8 cellular contexts compared by ENCODE assay signal in the genomic region with DNA sequence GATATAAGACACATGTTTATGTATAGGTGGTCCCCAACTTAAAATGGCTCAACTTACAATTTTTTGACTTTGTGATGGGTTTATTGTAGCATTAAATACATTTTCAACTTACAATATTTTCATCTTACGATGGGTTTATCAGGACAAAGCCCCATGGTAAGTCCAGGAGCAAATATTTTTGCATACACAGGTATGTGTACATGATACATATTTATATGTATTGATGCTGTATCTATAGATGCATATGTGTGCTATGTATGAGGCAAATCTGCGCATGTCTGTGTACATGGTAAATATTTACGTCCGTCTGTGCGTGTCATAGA. TPM values are rescaled to one million over a fixed set of nuclear protein-coding genes. Genes with fewer than 3 reads are reported as not detected.
DNase-seq lines count a peak whose midpoint lies in the region; ATAC-seq and TF ChIP-seq lines count a peak whose summit lies in the region.

No MANE protein-coding gene starts in this region.

- peaks cover 0 to 29% of the 10 kb centered on the region in 2 experiments; a peak in 1 of 3 replicates for H3K36me3 ChIP-seq in HEK293 (ENCODE audit: control insufficient read depth in 2 of 2, insufficient read depth in 1 of 2, low read length in 2 of 2)

- no peak for TF ChIP-seq CTCF in 22Rv1 (IDR thresholded peaks at IDR 0.05)
- no peak for TF ChIP-seq CTCF in HEK293 (tag by site-specific recombination; IDR thresholded peaks at IDR 0.05)
- no peak for TF ChIP-seq CTCF in MCF 10A (IDR thresholded peaks at IDR 0.05; ENCODE audit: unreplicated experiment)

- peaks cover 7% of the 10 kb centered on the region for H3K9me3 Mint-ChIP-seq in MCF 10A (ENCODE audit: unreplicated experiment)

- CTCF ChIA-PET in HEK293 (lab: Yijun Ruan, JAX) (interaction anchor here (0.6 kb wide), 1 partner anchor 295 kb away, joined by 3 read pairs; no protein-coding TSS in a partner anchor), MCF 10A (lab: Yijun Ruan, JAX) (interaction anchor here (0.6 kb wide), 3 partner anchors 31 to 1260 kb away, joined by 3 to 6 read pairs (median 4); no protein-coding TSS in a partner anchor)

- peaks cover 24% of the 10 kb centered on the region for H3K4me1 Mint-ChIP-seq in MCF 10A (ENCODE audit: insufficient read depth, unreplicated experiment)

- no peaks in the 10 kb centered on the region for H3K9me3 ChIP-seq in HEK293 (ENCODE audit: control insufficient read depth, insufficient read depth, low read depth, low read length)
- no peaks in the 10 kb centered on the region for H3K9me3 ChIP-seq in mononuclear cell (ENCODE audit: low read depth, low read length)

- peaks cover 5% of the 10 kb centered on the region for H3K4me1 ChIP-seq in HEK293 (ENCODE audit: control insufficient read depth, insufficient read depth, low read length)
- H3K4me1 ChIP-seq in mononuclear cell (ENCODE audit: insufficient read depth, low read length), result peaks cover 41% of the 10 kb centered on the region

- POLR2A ChIA-PET in HEK293 (lab: Yijun Ruan, JAX) (interaction anchor here (1.0 kb wide), 1 partner anchor 200 kb away, joined by 3 read pairs; no protein-coding TSS in a partner anchor), MCF 10A (lab: Yijun Ruan, JAX) (interaction anchor here (0.6 to 2.4 kb wide), 4 partner anchors 19 to 202 kb away, joined by 3 to 7 read pairs (median 5); a partner anchor contains a TSS)

- H3K27ac ChIP-seq in 22Rv1 (peak overlapping the region; percentile 99), HEK293 (ENCODE audit: extremely low read depth, low read depth, low read length) (peak overlapping the region; percentile 60)

- no peak for DNase-seq in MCF 10A (ENCODE audit: unreplicated experiment)
- DNase-seq in HT-29 (ENCODE audit: low spot score), result no peak
- DNase-seq in NCI-H146 (lab: John Stamatoyannopoulos, UW), result no peak

- ATAC-seq in GM21786 (IDR thresholded peaks at IDR 0.05; ENCODE audit: unreplicated experiment) (no peak), GM21526 (IDR thresholded peaks at IDR 0.05; ENCODE audit: low FRiP score, unreplicated experiment) (no peak)

- peak overlapping the region; percentile 82 for H3K4me3 Mint-ChIP-seq in MCF 10A (ENCODE audit: unreplicated experiment)

- no peaks in the 10 kb centered on the region for H3K27me3 ChIP-seq in mononuclear cell (ENCODE audit: insufficient read depth, low read length)

- H3K27me3 Mint-ChIP-seq in MCF 10A (ENCODE audit: insufficient read depth, unreplicated experiment), result no peaks in the 10 kb centered on the region

- H3K4me3 ChIP-seq in HEK293 (ENCODE audit: low read depth, low read length) (peak overlapping the region; percentile 58), mononuclear cell (ENCODE audit: low read length) (peak overlapping the region; percentile 47)

- H3K27ac Mint-ChIP-seq in MCF 10A (ENCODE audit: low read depth, unreplicated experiment), result peak overlapping the region; percentile 64

- BruUV-seq in MCF 10A (replicated peaks; lab: Mats Ljungman, UMichigan), result no TSS peak

- intact Hi-C loops in MCF 10A (cut with micrococcal nuclease), result loop anchor here (5.0 kb wide), 1 partner anchor 126 kb away; a partner anchor contains a TSS

- peaks cover 21% of the 10 kb centered on the region for H3K36me3 Mint-ChIP-seq in MCF 10A (ENCODE audit: insufficient read depth, unreplicated experiment)

TF ChIP-seq in HEK293, 187 proteins besides CTCF, POLR2A, EP300 and RAD21:
- no peak for TF ChIP-seq ZNF610 (tag by site-specific recombination; IDR thresholded peaks at IDR 0.05; ENCODE audit: borderline replicate concordance)
TF ChIP-seq in HEK293: peak in this region for 0.

RNA-seq across cellular contexts. Expression of a gene that starts 0.7 kb away (rescaled TPM):
- total RNA-seq in MCF 10A (2022) (61.9 and 72.8 TPM in 2 replicates), mononuclear cell (44.0 TPM)
- 82.2 and 87.7 TPM in 2 replicates for total RNA-seq in HT-29 (2014; rRNA removed; shearing (Covaris generic))
